In the genomic region with DNA sequence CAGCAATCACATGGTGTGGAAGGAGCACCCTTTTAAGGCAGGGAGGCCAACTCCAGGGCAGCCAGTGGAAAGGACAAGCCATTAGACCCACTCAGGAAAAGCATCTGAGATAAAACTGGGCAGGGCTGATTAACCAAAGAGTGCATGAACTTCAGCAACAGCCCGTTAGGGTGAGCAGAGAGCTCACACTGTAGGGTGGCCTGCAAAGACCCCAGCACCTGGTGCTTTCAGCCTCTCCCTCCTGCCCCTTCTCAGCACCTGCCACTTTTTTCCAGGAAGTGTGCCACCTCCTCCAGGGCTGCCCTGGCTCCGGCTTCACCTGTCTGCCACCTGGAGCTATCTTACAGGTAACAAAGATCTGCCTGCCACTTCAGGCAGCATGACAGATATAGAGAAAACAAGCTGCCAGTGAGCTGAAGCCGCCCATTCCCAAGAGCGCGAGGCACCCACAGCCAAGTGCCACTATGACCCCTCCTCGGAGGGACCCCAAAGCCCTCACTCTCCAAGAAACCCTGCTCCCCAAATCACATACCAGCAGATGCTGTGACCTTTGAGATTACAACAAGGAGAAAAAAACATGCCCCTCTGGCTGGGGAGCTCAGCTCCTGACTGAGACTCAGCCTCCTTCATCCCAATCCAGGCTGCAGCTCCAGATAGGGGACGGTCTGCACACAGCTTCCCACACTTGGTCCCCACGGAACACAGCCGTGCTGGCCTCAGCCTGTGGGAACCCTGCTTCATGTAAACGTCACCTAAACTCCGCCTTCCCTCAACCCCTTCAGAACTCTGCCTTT, we compare ENCODE assay signal across 11 cellular contexts.
DNase-seq lines count a peak whose midpoint lies in the region; ATAC-seq, FAIRE-seq and TF ChIP-seq lines count a peak whose summit lies in the region.
"Had no signal": no experiment of that assay in that cellular context is flagged by ENCODE, and none has a peak within 500 bp of the region (broad histone marks: within the 10 kb centered on the region; RNA-seq: fewer than 3 reads in every experiment).

No MANE protein-coding gene starts in this region.

- DNase-seq in COR-L47 (lab: John Stamatoyannopoulos, UW) (peak; percentile 66), NCI-H345 (lab: John Stamatoyannopoulos, UW) (peak; percentile 74), kidney (peak; percentile 37), iPS-NIHi7 (ENCODE audit: extremely low spot score) (no peak), ACHN (no peak), iPS-NIHi11 (ENCODE audit: low spot score) (no peak)
- DNase-seq: SHP77 had no signal

- no peak overlapping the region for H3K4me3 ChIP-seq in kidney (ENCODE audit: low read length in 2 of 2)
- H3K4me3 ChIP-seq: gastroesophageal sphincter, thyroid gland had no signal

- H3K36me3 ChIP-seq in kidney (ENCODE audit: control insufficient read depth in 1 of 2, insufficient read depth in 2 of 2, low read length in 2 of 2), result peaks cover 7 to 18% of the 10 kb centered on the region in 2 donors

- ATAC-seq in GM21619 (IDR thresholded peaks at IDR 0.05; ENCODE audit: unreplicated experiment) (peak; percentile 7), HG02938 (IDR thresholded peaks at IDR 0.05; ENCODE audit: unreplicated experiment) (no peak)
- ATAC-seq: gastroesophageal sphincter had no signal

- H3K4me1 ChIP-seq in kidney (ENCODE audit: control insufficient read depth in 1 of 2, insufficient read depth in 1 of 2, low read depth in 1 of 2, low read length in 2 of 2), result peaks cover 0 to 5% of the 10 kb centered on the region in 2 donors

- intact Hi-C loops in kidney (cut with DNase I), result no loop called here

- no peaks in the 10 kb centered on the region for H3K9me3 ChIP-seq in kidney (ENCODE audit: control insufficient read depth in 1 of 2, low read length in 2 of 2)
- H3K9me3 ChIP-seq: gastroesophageal sphincter, thyroid gland had no signal

- H3K27ac ChIP-seq in kidney (ENCODE audit: low read depth in 2 of 2, low read length in 2 of 2), result no peak overlapping the region
- H3K27ac ChIP-seq: gastroesophageal sphincter, thyroid gland had no signal

- in situ Hi-C loops in ACHN (cut with HindIII; ENCODE audit: low pct_ligation_motif_present, low pct_unique_long_range_greater_than_20kb, low sequenced_read_pairs), result no loop called here

- no peak for TF ChIP-seq CTCF in kidney (IDR thresholded peaks at IDR 0.05; ENCODE audit: borderline replicate concordance, extremely low read depth, insufficient read depth)

- no peak for FAIRE-seq in kidney (lab: Jason Lieb, UNC)

- no peak overlapping the region for H3K9ac ChIP-seq in kidney (ENCODE audit: low read length in 2 of 2)

Comparison
In these comparisons a context has a peak if more than half of its experiments do, and no peak if none do; other contexts are left out.
1. DNase-seq: peak in COR-L47 (single experiment), NCI-H345 (single experiment) and kidney (single experiment); none in iPS-NIHi7 (single experiment), ACHN (single experiment) and iPS-NIHi11 (single experiment).